8 cellular contexts compared by ENCODE assay signal in the genomic region with DNA sequence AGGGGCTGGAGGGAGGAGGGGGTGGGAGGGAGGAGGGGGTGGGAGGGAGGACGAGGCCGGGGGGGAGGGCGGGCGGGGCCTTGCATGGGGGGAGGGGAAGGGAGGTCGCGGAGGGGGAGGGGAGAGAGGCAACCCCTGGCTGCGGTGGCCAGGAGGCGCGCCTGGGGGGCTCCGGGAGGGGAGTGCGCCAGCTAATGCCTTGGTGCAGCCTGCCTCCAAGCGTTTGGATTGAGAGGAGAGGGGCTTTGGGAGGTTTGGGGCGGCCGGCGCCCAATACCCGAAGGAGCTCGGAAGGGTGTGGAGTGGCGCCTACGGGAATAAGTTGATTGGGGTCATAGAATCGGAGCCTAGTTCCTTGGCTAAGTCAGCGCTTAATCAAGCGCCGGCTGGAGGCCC. TPM values are rescaled to one million over a fixed set of nuclear protein-coding genes. Genes with fewer than 3 reads are reported as not detected.
DNase-seq lines count a peak whose midpoint lies in the region; ATAC-seq and TF ChIP-seq lines count a peak whose summit lies in the region.

No MANE protein-coding gene starts in this region.

- peaks cover 0 to 13% (median 0%) of the 10 kb centered on the region in 3 donors for H3K36me3 ChIP-seq in esophagus squamous epithelium
- no peaks in the 10 kb centered on the region for H3K36me3 ChIP-seq in testis (ENCODE audit: low read depth, missing control alignments)

- H3K27me3 ChIP-seq in esophagus squamous epithelium, result peaks cover 0 to 5% (median 0%) of the 10 kb centered on the region in 4 donors
- H3K27me3 ChIP-seq in testis, result no peaks in the 10 kb centered on the region

- TF ChIP-seq POLR2A in esophagus squamous epithelium (IDR thresholded peaks at IDR 0.05) (no peak), testis (IDR thresholded peaks at IDR 0.05) (no peak)

- H3K4me3 ChIP-seq in esophagus squamous epithelium (peak overlapping the region; percentile 81 to 92 (median 82)), testis (peak overlapping the region; percentile 82 to 99)

- no peak for TF ChIP-seq CTCF in esophagus squamous epithelium (IDR thresholded peaks at IDR 0.05)
- TF ChIP-seq CTCF in testis (IDR thresholded peaks at IDR 0.05), result no peak

- H3K4me1 ChIP-seq in esophagus squamous epithelium (peaks cover 9 to 46% (median 15%) of the 10 kb centered on the region in 3 donors), testis (peaks cover 11% of the 10 kb centered on the region)

- 1 to 2% methylated on average over 16 to 21 of the region's 23 CpGs for WGBS in esophagus squamous epithelium, 2 donors
- WGBS in testis, 2 donors, result 0 to 2% methylated on average over 16 to 22 of the region's 23 CpGs

- intact Hi-C loops in esophagus squamous epithelium (cut with DNase I) (no loop called here), testis (cut with DNase I; ENCODE audit: low total_unique reads) (no loop called here)

- DNase-seq in NCI-H2081 (lab: John Stamatoyannopoulos, UW), result peak; percentile 30 to 48
- DNase-seq in NCI-H2081 treated with DMSO at 0.1 percent for 48 hours (lab: John Stamatoyannopoulos, UW), result no peak
- peak; percentile 4 for DNase-seq in NCI-H146 treated with DMSO at 0.1 percent for 48 hours (lab: John Stamatoyannopoulos, UW; ENCODE audit: unreplicated experiment)
- peak; percentile 3 for DNase-seq in activated T-cell treated with anti-CD3 and anti-CD28 coated beads for 24 hours (ENCODE audit: low read depth)
- peak; percentile 2 for DNase-seq in esophagus squamous epithelium (lab: John Stamatoyannopoulos, UW)
- DNase-seq in myocyte (ENCODE audit: low read depth), result peak; percentile 37
- peak; percentile 54 for DNase-seq in testis

- ATAC-seq in GM18517 (IDR thresholded peaks at IDR 0.05; ENCODE audit: unreplicated experiment), result no peak

- H3K27ac ChIP-seq in esophagus squamous epithelium (peak overlapping the region; percentile 94 to 99 (median 96)), testis (peak overlapping the region; percentile 99)

- H3K9me3 ChIP-seq in esophagus squamous epithelium (no peaks in the 10 kb centered on the region), testis (no peaks in the 10 kb centered on the region)

RNA-seq across cellular contexts. Expression of gene TFG, which starts 0.5 kb away (rescaled TPM):
- total RNA-seq in esophagus squamous epithelium (100 to 1,000 TPM in 2 of 4 donors, 10 to 100 TPM in 2; 76.7 to 133 (median 91.8) TPM), myocyte (118 and 127 TPM in 2 replicates), testis (100 to 1,000 TPM; 107 TPM)
- 136 TPM for polyA plus RNA-seq in myocyte (2012)
- polyA plus RNA-seq in testis (ENCODE audit: insufficient read depth, low read depth, low replicate concordance), result 116 TPM
